In the genomic region with DNA sequence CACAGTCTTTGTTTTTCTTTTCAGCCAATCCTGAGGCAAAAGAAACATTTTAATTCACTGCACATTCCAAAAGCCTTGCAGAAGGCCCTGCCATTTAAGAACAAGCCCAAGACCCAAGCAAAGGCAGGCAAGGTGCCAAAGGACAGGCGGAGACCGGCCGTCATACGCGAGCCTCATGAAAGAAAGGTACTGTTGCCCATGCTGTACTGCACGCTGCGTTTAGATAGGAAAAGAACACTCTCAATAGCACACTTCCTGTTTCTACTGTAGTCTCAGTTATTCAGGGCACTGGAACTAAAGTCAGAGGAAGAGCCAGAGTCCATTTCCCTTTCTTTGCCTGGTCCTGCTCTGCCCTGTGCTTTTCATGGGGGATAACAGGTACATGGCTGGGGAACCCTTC, we compare ENCODE assay signal across 1 cellular context.
TF ChIP-seq lines count a peak whose summit lies in the region.

No MANE protein-coding gene starts in this region.

TF ChIP-seq in HepG2, 621 proteins besides CTCF, POLR2A, EP300 and RAD21 (continued from another document):
- TF ChIP-seq, protein P1, sequence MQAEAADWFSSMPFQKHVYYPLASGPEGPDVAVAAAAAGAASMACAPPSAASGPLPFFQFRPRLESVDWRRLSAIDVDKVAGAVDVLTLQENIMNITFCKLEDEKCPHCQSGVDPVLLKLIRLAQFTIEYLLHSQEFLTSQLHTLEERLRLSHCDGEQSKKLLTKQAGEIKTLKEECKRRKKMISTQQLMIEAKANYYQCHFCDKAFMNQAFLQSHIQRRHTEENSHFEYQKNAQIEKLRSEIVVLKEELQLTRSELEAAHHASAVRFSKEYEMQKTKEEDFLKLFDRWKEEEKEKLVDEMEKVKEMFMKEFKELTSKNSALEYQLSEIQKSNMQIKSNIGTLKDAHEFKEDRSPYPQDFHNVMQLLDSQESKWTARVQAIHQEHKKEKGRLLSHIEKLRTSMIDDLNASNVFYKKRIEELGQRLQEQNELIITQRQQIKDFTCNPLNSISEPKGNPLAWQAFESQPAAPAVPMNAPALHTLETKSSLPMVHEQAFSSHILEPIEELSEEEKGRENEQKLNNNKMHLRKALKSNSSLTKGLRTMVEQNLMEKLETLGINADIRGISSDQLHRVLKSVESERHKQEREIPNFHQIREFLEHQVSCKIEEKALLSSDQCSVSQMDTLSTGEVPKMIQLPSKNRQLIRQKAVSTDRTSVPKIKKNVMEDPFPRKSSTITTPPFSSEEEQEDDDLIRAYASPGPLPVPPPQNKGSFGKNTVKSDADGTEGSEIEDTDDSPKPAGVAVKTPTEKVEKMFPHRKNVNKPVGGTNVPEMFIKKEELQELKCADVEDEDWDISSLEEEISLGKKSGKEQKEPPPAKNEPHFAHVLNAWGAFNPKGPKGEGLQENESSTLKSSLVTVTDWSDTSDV (CRISPR knock-in tag; IDR thresholded peaks at IDR 0.05), result no peak
- TF ChIP-seq TBX2 (CRISPR knock-in tag; IDR thresholded peaks at IDR 0.05; ENCODE audit: borderline replicate concordance) (no peak), PHF8 (CRISPR knock-in tag; IDR thresholded peaks at IDR 0.05) (no peak), ZNF609 (CRISPR knock-in tag; IDR thresholded peaks at IDR 0.05; ENCODE audit: borderline replicate concordance) (no peak)
- TF ChIP-seq, protein P2, sequence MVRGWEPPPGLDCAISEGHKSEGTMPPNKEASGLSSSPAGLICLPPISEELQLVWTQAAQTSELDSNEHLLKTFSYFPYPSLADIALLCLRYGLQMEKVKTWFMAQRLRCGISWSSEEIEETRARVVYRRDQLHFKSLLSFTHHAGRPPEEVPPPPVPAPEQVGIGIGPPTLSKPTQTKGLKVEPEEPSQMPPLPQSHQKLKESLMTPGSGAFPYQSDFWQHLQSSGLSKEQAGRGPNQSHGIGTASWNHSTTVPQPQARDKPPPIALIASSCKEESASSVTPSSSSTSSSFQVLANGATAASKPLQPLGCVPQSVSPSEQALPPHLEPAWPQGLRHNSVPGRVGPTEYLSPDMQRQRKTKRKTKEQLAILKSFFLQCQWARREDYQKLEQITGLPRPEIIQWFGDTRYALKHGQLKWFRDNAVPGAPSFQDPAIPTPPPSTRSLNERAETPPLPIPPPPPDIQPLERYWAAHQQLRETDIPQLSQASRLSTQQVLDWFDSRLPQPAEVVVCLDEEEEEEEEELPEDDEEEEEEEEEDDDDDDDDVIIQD (CRISPR knock-in tag; IDR thresholded peaks at IDR 0.05; ENCODE audit: low read depth), result no peak
TF ChIP-seq in HepG2: peak in this region for 0.
